Comparison of ENCODE assay signal across 33 cellular contexts in the genomic region with DNA sequence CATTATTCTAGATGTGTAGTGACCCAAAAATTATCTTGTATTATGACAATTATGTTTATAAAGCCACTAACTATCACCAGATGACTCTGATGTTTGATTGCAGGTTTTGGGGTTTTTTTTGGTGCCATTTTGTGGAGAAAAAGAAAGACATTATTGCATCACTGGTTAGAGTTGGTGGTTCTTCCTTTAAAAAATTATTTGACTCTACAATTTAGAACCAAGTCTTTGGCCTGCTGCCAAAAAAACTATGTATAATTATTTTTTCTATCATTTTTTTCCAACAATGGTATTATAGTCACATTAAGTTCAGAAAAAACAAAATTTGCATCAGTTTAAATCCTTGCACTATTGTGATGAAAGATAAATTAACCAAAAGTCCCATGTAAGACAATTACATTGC.
"Had no signal": no experiment of that assay in that cellular context is flagged by ENCODE, and none has a peak within 500 bp of the region (broad histone marks: within the 10 kb centered on the region; RNA-seq: fewer than 3 reads in every experiment).

No MANE protein-coding gene starts in this region.

- H3K27me3 ChIP-seq: adrenal gland, ascending aorta, body of pancreas, brain microvascular endothelial cell, breast epithelium, cardiac muscle cell had no signal

- ATAC-seq: activated naive CD4-positive, alpha-beta T cell treated with anti-CD3 and anti-CD28 coated beads, Interleukin-2, amount 50 U/mL, for 72 hours; activated naive CD8-positive, alpha-beta T cell treated with anti-CD3 and anti-CD28 coated beads, Interleukin-2, amount 50 U/mL, for 24 hours; activated T-cell treated with anti-CD3 and anti-CD28 coated beads, Interleukin-2, amount 50 U/mL, for 4 hours; activated T-cell treated with anti-CD3 and anti-CD28 coated beads, Interleukin-2, amount 50 U/mL, for 72 hours; activated T-helper 17 cell treated with anti-CD3 and anti-CD28 coated beads, Interleukin-2, amount 50 U/mL, for 72 hours; body of pancreas had no signal

- FAIRE-seq: astrocyte, bronchial epithelial cell, colon had no signal

- H3K4me1 ChIP-seq: adrenal gland, ascending aorta, body of pancreas, breast epithelium had no signal

- H3K36me3 ChIP-seq: adrenal gland, ascending aorta, brain microvascular endothelial cell, breast epithelium, cardiac muscle cell had no signal

- H3K27ac ChIP-seq: adrenal gland, ascending aorta, body of pancreas, brain microvascular endothelial cell, breast epithelium, cardiac muscle cell had no signal

- H3K9me3 ChIP-seq: adrenal gland, ascending aorta, body of pancreas, breast epithelium had no signal

- H3K4me3 ChIP-seq: adrenal gland, ascending aorta, body of pancreas, breast epithelium, cardiac muscle cell had no signal

- DNase-seq: activated effector memory CD4-positive, alpha-beta T cell treated with anti-CD3 and anti-CD28 coated beads, Interleukin-2, amount 50 U/mL, for 16 hours; activated effector memory CD4-positive, alpha-beta T cell treated with Interleukin-2 at 50 U/mL for 16 hours; activated gamma-delta T cell; activated gamma-delta T cell treated with Interleukin-2 at 50 U/mL for 16 hours; activated naive CD4-positive, alpha-beta T cell; activated naive CD4-positive, alpha-beta T cell treated with anti-CD3 and anti-CD28 coated beads for 36 hours; activated naive CD4-positive, alpha-beta T cell treated with anti-CD3 and anti-CD28 coated beads, Interleukin-2, amount 10 ng/mL, durations not matched to agents 7 days and 5 days; activated naive CD4-positive, alpha-beta T cell treated with anti-CD3 and anti-CD28 coated beads, Interleukin-2, amount 50 U/mL, for 16 hours; activated naive CD4-positive, alpha-beta T cell treated with Interleukin-2 at 50 U/mL for 16 hours; activated naive CD8-positive, alpha-beta T cell treated with anti-CD3 and anti-CD28 coated beads for 36 hours; activated naive CD8-positive, alpha-beta T cell treated with anti-CD3 and anti-CD28 coated beads, Interleukin-2, amount 10 ng/mL, durations not matched to agents 7 days and 5 days; activated naive CD8-positive, alpha-beta T cell treated with anti-CD3 and anti-CD28 coated beads, Interleukin-2, amount 50 U/mL, for 24 hours; activated T-cell treated with anti-CD3 and anti-CD28 coated beads, Interleukin-2, amount 50 U/mL, for 4 hours; activated T-cell treated with anti-CD3 and anti-CD28 coated beads, Interleukin-2, amount 50 U/mL, for 48 hours; activated T-cell treated with anti-CD3 and anti-CD28 coated beads, Interleukin-2, amount 50 U/mL, for 72 hours; adrenal gland; amniotic stem cell; amygdala; anterior cingulate cortex; aorta; body of pancreas; brain microvascular endothelial cell; caudate nucleus; central memory CD4-positive, alpha-beta T cell; cerebellar nuclear complex had no signal
